In genomic region chr1:187275346-187275745, GRCh38 we compare ENCODE assay signal across 29 cellular contexts.
"Had no signal": no experiment of that assay in that cellular context is flagged by ENCODE, and none has a peak within 500 bp of the region (broad histone marks: within the 10 kb centered on the region; RNA-seq: fewer than 3 reads in every experiment).

No MANE protein-coding gene starts in this region.

- H3K27me3 ChIP-seq: esophagus squamous epithelium, heart right ventricle, left lung, right atrium auricular region, stomach, thyroid gland, upper lobe of left lung had no signal

- H3K27ac ChIP-seq: coronary artery, esophagus squamous epithelium, heart right ventricle, left lung, prostate gland, right atrium auricular region, stomach, thyroid gland, upper lobe of left lung had no signal

- H3K4me3 Mint-ChIP-seq: mesothelial cell of epicardium; nephron progenitor cell; stimulated activated effector memory CD8-positive, alpha-beta T cell treated with anti-CD3 and anti-CD28 coated beads, Interleukin-12 subunit alpha, Interleukin-12 subunit beta, amount 100 ng/mL, for 72 hours had no signal

- ATAC-seq: heart right ventricle; left cardiac atrium; left lung; mucosa of descending colon; naive thymus-derived CD4-positive, alpha-beta T cell; sciatic nerve; stimulated activated effector memory CD8-positive, alpha-beta T cell treated with anti-CD3 and anti-CD28 coated beads, Interleukin-12 subunit alpha, Interleukin-12 subunit beta, amount 100 ng/mL, for 72 hours had no signal

- H3K9me3 Mint-ChIP-seq: nephron progenitor cell had no signal

- H3K27me3 Mint-ChIP-seq: naive thymus-derived CD4-positive, alpha-beta T cell had no signal

- H3K27ac Mint-ChIP-seq: naive thymus-derived CD4-positive, alpha-beta T cell; nephron progenitor cell; stimulated activated effector memory CD8-positive, alpha-beta T cell treated with anti-CD3 and anti-CD28 coated beads, Interleukin-12 subunit alpha, Interleukin-12 subunit beta, amount 100 ng/mL, for 72 hours had no signal

- DNase-seq: dermis blood vessel endothelial cell; effector memory CD4-positive, alpha-beta T cell; erythroblast; esophagus squamous epithelium; foreskin melanocyte; glutamatergic neuron; heart right ventricle; hippocampal formation; left cardiac atrium; left lung; mesenchymal stem cell; mucosa of descending colon; naive thymus-derived CD4-positive, alpha-beta T cell; nephron progenitor cell; nucleus accumbens; stimulated activated CD4-positive, alpha-beta T cell treated with anti-CD3 and anti-CD28 coated beads, Interleukin-12 subunit alpha, Interleukin-12 subunit beta, amount 100 ng/mL, for 4 hours; stimulated activated CD4-positive, alpha-beta T cell treated with anti-CD3 and anti-CD28 coated beads, Interleukin-1b, Interleukin-23, amount 100 ng/mL, for 48 hours; stimulated activated CD4-positive, alpha-beta T cell treated with anti-CD3 and anti-CD28 coated beads, Interleukin-4, amount 100 ng/mL, for 1 hour; stimulated activated naive CD4-positive, alpha-beta T cell treated with Interleukin-2 at 50 U/mL for 16 hours; stomach; thyroid gland; upper lobe of left lung had no signal

- H3K4me1 Mint-ChIP-seq: nephron progenitor cell; stimulated activated effector memory CD8-positive, alpha-beta T cell treated with anti-CD3 and anti-CD28 coated beads, Interleukin-12 subunit alpha, Interleukin-12 subunit beta, amount 100 ng/mL, for 72 hours had no signal

- H3K9me3 ChIP-seq: esophagus squamous epithelium, heart right ventricle, left lung, mucosa of descending colon, prostate gland, right atrium auricular region, stomach, thyroid gland, upper lobe of left lung had no signal

- H3K36me3 Mint-ChIP-seq: naive thymus-derived CD4-positive, alpha-beta T cell; stimulated activated effector memory CD8-positive, alpha-beta T cell treated with anti-CD3 and anti-CD28 coated beads, Interleukin-12 subunit alpha, Interleukin-12 subunit beta, amount 100 ng/mL, for 72 hours had no signal

- H3K36me3 ChIP-seq: esophagus squamous epithelium, heart right ventricle, left lung, prostate gland, right atrium auricular region, stomach, thyroid gland, upper lobe of left lung had no signal

- H3K4me3 ChIP-seq: coronary artery, esophagus squamous epithelium, heart right ventricle, left lung, mucosa of descending colon, prostate gland, right atrium auricular region, smooth muscle cell, stomach, thyroid gland, upper lobe of left lung had no signal

- H3K4me1 ChIP-seq: esophagus squamous epithelium, heart right ventricle, left lung, right atrium auricular region, stomach, thyroid gland, upper lobe of left lung had no signal

- H3K4me2 ChIP-seq: smooth muscle cell had no signal
